ENCODE assay signal across 20 cellular contexts in the genomic region with DNA sequence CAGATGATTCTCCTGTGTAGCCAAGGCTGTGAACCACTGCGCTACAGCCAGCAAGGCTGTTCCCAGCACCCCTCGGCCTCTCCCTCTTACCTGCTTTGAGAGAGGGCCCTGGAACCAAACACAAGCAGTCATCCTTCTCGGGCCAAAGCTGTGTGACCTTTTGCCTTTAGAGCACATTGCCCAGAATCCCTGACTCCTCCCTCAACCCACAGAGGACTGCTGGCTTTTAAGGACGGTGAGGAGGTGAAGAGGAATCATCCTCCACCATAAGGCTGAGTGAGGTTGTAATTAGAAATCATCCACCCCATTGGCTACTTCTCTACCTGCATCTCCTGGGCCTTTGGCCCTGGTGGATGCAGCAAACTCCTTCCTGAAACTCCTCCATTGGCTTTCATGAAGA.
DNase-seq lines count a peak whose midpoint lies in the region; ATAC-seq, FAIRE-seq and TF ChIP-seq lines count a peak whose summit lies in the region.
"Had no signal": no experiment of that assay in that cellular context is flagged by ENCODE, and none has a peak within 500 bp of the region (broad histone marks: within the 10 kb centered on the region; RNA-seq: fewer than 3 reads in every experiment).

No MANE protein-coding gene starts in this region.

- no peak for FAIRE-seq in HepG2 (lab: Jason Lieb, UNC)
- FAIRE-seq: A549, D721Med, G401.6, GM12891, GM19239 had no signal

- no peak overlapping the region for H3K9ac ChIP-seq in HepG2 (ENCODE audit: insufficient read depth, low read depth, low read length)
- H3K9ac ChIP-seq: BLaER1 treated with 17β-estradiol and CSF1 and Interleukin-3, amounts not matched to agents 10 nM and 100 nM had no signal

- WGBS in right lobe of liver (ENCODE audit: insufficient coverage, low coverage, low lambda C conversion rate, missing lambda C conversion rate): 62% methylated on average over 2 of the region's 4 CpGs
- no CpG with 5 or more reads among the region's 4 CpGs for WGBS in HepG2 (ENCODE audit: low lambda C conversion rate)

- no peak for TF ChIP-seq EP300 in HepG2 (IDR thresholded peaks at IDR 0.05; ENCODE audit: low read depth in 2 of 2, low read length in 2 of 2)
- no peak for TF ChIP-seq EP300 in HepG2 (CRISPR knock-in tag; IDR thresholded peaks at IDR 0.05; ENCODE audit: borderline replicate concordance)

- no peaks in the 10 kb centered on the region for H3K27me3 ChIP-seq in right lobe of liver
- no peaks in the 10 kb centered on the region; a peak in 1 of 5 replicates for H3K27me3 ChIP-seq in HepG2 (ENCODE audit: control insufficient read depth in 1 of 2, insufficient read depth in 2 of 2, low read length in 2 of 2)

- POLR2A ChIA-PET in HepG2 (lab: Yijun Ruan, JAX): no interaction called here

- ATAC-seq in right lobe of liver (peak in 3 of 4 donors; percentile 24 to 65 (median 48)), HepG2 (no peak)
- ATAC-seq: A549; CD8-positive, alpha-beta T cell had no signal

- H3K36me3 ChIP-seq in right lobe of liver: no peaks in the 10 kb centered on the region
- no peaks in the 10 kb centered on the region for H3K36me3 ChIP-seq in HepG2 (replicated peaks in 1 of 2; ENCODE audit: control insufficient read depth in 1 of 2, insufficient read depth in 2 of 2, low read length in 2 of 2)
- H3K36me3 ChIP-seq: BLaER1 treated with 17β-estradiol and CSF1 and Interleukin-3, amounts not matched to agents 10 nM and 100 nM had no signal

- H2AFZ ChIP-seq in HepG2 (ENCODE audit: low read length): no peak overlapping the region

- H3K4me1 ChIP-seq in right lobe of liver (no peaks in the 10 kb centered on the region), HepG2 (ENCODE audit: insufficient read depth, low read length) (no peaks in the 10 kb centered on the region)
- H3K4me1 ChIP-seq: A549, Caco-2 had no signal

- no peak for TF ChIP-seq CTCF in right lobe of liver (IDR thresholded peaks at IDR 0.05)
- TF ChIP-seq CTCF in HepG2 (CRISPR knock-in tag; IDR thresholded peaks at IDR 0.05): no peak

- no peaks in the 10 kb centered on the region for H3K79me2 ChIP-seq in HepG2 (ENCODE audit: insufficient read depth, low read length)

- TF ChIP-seq POLR2A in right lobe of liver (IDR thresholded peaks at IDR 0.05) (no peak), HepG2 (IDR thresholded peaks at IDR 0.05; ENCODE audit: insufficient read depth in 1 of 2, low read depth in 2 of 2, low read length in 2 of 2) (no peak)

- no peaks in the 10 kb centered on the region for H4K20me1 ChIP-seq in HepG2 (ENCODE audit: insufficient read depth, low read length)

- no peak overlapping the region for H3K4me2 ChIP-seq in HepG2 (ENCODE audit: low read depth, low read length)
- H3K4me2 ChIP-seq: A549; BLaER1 treated with 17β-estradiol and CSF1 and Interleukin-3, amounts not matched to agents 10 nM and 100 nM had no signal

- intact Hi-C loops in right lobe of liver (cut with DNase I) (no loop called here), HepG2 (cut with micrococcal nuclease; ENCODE audit: unreplicated experiment) (no loop called here)

- no TSS peak for BruUV-seq in HepG2 (replicated peaks; lab: Mats Ljungman, UMichigan)

- CTCF ChIA-PET in HepG2 (lab: Yijun Ruan, JAX; ENCODE audit: low intra/inter-chr PET ratio, low total read pairs): no interaction called here

- in situ Hi-C loops in HepG2 (cut with HindIII; ENCODE audit: extremely low pct_ligation_motif_present, low pct_unique_long_range_greater_than_20kb): no loop called here

- no peak for TF ChIP-seq RAD21 in HepG2 (CRISPR knock-in tag; IDR thresholded peaks at IDR 0.05)

- no peak for DNase-seq in right lobe of liver
- DNase-seq in HepG2 (ENCODE audit: low spot score): no peak
- peak; percentile 47 for DNase-seq in mesenteric fat pad (ENCODE audit: low spot score)
- no peak for DNase-seq in activated effector memory CD4-positive, alpha-beta T cell treated with anti-CD3 and anti-CD28 coated beads, Interleukin-2, amount 50 U/mL, for 16 hours
- DNase-seq in HCEC 1CT: no peak
- DNase-seq: AML-193; Caco-2; Calu3; CD4-positive, alpha-beta T cell; CD8-positive, alpha-beta T cell; DMS79 treated with DMSO at 0.1 percent for 48 hours; GF-D8 had no signal

- H3K27ac ChIP-seq in right lobe of liver (no peak overlapping the region), HepG2 (ENCODE audit: extremely low read length, insufficient read depth, low read length) (no peak overlapping the region)
- H3K27ac ChIP-seq: 22Rv1; A549; BLaER1 treated with 17β-estradiol and CSF1 and Interleukin-3, amounts not matched to agents 10 nM and 100 nM; C4-2B had no signal

- H3K9me3 ChIP-seq in right lobe of liver (no peaks in the 10 kb centered on the region), HepG2 (ENCODE audit: low read length) (no peaks in the 10 kb centered on the region)
- H3K9me3 ChIP-seq: A549; BLaER1 treated with 17β-estradiol and CSF1 and Interleukin-3, amounts not matched to agents 10 nM and 100 nM; Caco-2 had no signal

- H3K4me3 ChIP-seq in right lobe of liver (no peak overlapping the region), HepG2 (replicated peaks in 1 of 3; ENCODE audit: insufficient read depth in 1 of 3, low read depth in 2 of 3, low read length in 3 of 3) (no peak overlapping the region)
- H3K4me3 ChIP-seq: A549; BLaER1 treated with 17β-estradiol and CSF1 and Interleukin-3, amounts not matched to agents 10 nM and 100 nM had no signal

TF ChIP-seq in HepG2, 621 proteins besides CTCF, POLR2A, EP300 and RAD21:
- TF ChIP-seq, protein P1, sequence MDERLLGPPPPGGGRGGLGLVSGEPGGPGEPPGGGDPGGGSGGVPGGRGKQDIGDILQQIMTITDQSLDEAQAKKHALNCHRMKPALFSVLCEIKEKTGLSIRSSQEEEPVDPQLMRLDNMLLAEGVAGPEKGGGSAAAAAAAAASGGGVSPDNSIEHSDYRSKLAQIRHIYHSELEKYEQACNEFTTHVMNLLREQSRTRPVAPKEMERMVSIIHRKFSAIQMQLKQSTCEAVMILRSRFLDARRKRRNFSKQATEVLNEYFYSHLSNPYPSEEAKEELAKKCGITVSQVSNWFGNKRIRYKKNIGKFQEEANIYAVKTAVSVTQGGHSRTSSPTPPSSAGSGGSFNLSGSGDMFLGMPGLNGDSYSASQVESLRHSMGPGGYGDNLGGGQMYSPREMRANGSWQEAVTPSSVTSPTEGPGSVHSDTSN (CRISPR knock-in tag; IDR thresholded peaks at IDR 0.05): no peak
- TF ChIP-seq KDM2A (CRISPR knock-in tag; IDR thresholded peaks at IDR 0.05; ENCODE audit: borderline replicate concordance, low read depth): no peak
- TF ChIP-seq TAF1 (CRISPR knock-in tag; IDR thresholded peaks at IDR 0.05): no peak
- no peak for TF ChIP-seq GABPB1 (CRISPR knock-in tag; IDR thresholded peaks at IDR 0.05)
- TF ChIP-seq FIP1L1 (IDR thresholded peaks at IDR 0.05; ENCODE audit: borderline replicate concordance, insufficient read depth, low read depth, low read length): no peak
- TF ChIP-seq MIER2 (CRISPR knock-in tag; IDR thresholded peaks at IDR 0.05): no peak
- TF ChIP-seq HOXA3 (CRISPR knock-in tag; IDR thresholded peaks at IDR 0.05): no peak
- no peak for TF ChIP-seq SP2 (CRISPR knock-in tag; IDR thresholded peaks at IDR 0.05)
- no peak for TF ChIP-seq ZSCAN21 (CRISPR knock-in tag; IDR thresholded peaks at IDR 0.05; ENCODE audit: borderline replicate concordance)
- no peak for TF ChIP-seq ZSCAN9 (CRISPR knock-in tag; IDR thresholded peaks at IDR 0.05; ENCODE audit: borderline replicate concordance)
- TF ChIP-seq ZNF703 (CRISPR knock-in tag; IDR thresholded peaks at IDR 0.05; ENCODE audit: borderline replicate concordance): no peak
- TF ChIP-seq, protein P2, sequence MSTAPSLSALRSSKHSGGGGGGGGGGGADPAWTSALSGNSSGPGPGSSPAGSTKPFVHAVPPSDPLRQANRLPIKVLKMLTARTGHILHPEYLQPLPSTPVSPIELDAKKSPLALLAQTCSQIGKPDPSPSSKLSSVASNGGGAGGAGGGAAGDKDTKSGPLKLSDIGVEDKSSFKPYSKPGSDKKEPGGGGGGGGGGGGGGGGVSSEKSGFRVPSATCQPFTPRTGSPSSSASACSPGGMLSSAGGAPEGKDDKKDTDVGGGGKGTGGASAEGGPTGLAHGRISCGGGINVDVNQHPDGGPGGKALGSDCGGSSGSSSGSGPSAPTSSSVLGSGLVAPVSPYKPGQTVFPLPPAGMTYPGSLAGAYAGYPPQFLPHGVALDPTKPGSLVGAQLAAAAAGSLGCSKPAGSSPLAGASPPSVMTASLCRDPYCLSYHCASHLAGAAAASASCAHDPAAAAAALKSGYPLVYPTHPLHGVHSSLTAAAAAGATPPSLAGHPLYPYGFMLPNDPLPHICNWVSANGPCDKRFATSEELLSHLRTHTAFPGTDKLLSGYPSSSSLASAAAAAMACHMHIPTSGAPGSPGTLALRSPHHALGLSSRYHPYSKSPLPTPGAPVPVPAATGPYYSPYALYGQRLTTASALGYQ (CRISPR knock-in tag; IDR thresholded peaks at IDR 0.05): no peak
- no peak for TF ChIP-seq ZNF510 (CRISPR knock-in tag; IDR thresholded peaks at IDR 0.05; ENCODE audit: low read depth)
- TF ChIP-seq, protein P3, sequence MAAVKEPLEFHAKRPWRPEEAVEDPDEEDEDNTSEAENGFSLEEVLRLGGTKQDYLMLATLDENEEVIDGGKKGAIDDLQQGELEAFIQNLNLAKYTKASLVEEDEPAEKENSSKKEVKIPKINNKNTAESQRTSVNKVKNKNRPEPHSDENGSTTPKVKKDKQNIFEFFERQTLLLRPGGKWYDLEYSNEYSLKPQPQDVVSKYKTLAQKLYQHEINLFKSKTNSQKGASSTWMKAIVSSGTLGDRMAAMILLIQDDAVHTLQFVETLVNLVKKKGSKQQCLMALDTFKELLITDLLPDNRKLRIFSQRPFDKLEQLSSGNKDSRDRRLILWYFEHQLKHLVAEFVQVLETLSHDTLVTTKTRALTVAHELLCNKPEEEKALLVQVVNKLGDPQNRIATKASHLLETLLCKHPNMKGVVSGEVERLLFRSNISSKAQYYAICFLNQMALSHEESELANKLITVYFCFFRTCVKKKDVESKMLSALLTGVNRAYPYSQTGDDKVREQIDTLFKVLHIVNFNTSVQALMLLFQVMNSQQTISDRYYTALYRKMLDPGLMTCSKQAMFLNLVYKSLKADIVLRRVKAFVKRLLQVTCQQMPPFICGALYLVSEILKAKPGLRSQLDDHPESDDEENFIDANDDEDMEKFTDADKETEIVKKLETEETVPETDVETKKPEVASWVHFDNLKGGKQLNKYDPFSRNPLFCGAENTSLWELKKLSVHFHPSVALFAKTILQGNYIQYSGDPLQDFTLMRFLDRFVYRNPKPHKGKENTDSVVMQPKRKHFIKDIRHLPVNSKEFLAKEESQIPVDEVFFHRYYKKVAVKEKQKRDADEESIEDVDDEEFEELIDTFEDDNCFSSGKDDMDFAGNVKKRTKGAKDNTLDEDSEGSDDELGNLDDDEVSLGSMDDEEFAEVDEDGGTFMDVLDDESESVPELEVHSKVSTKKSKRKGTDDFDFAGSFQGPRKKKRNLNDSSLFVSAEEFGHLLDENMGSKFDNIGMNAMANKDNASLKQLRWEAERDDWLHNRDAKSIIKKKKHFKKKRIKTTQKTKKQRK (IDR thresholded peaks at IDR 0.05; ENCODE audit: low read length): no peak
- TF ChIP-seq WIZ (CRISPR knock-in tag; IDR thresholded peaks at IDR 0.05): no peak
- TF ChIP-seq ZNF615 (CRISPR knock-in tag; IDR thresholded peaks at IDR 0.05; ENCODE audit: borderline replicate concordance): no peak
- no peak for TF ChIP-seq ZNF20 (CRISPR knock-in tag; IDR thresholded peaks at IDR 0.05)
